ENCODE assay signal across 8 cellular contexts in genomic region chr3:125928816-125929545, GRCh38. TPM values are rescaled to one million over a fixed set of nuclear protein-coding genes. Genes with fewer than 3 reads are reported as not detected.
A peak's percentile ranks its signal among the peaks of the same experiment; 100 is the strongest.
DNase-seq lines count a peak whose midpoint lies in the region; ATAC-seq, FAIRE-seq and TF ChIP-seq lines count a peak whose summit lies in the region.
"Not testable (repeated sequence)": the region's sequence is repeated elsewhere in the genome, so short reads cannot be mapped to it uniquely, and the experiment has no call there.

No MANE protein-coding gene starts in this region.

- H3K27me3 Mint-ChIP-seq in activated T-cell treated with anti-CD3 and anti-CD28 coated beads, Interleukin-2, amount 50 U/mL, for 4 hours (ENCODE audit: low read depth), result not testable (repeated sequence)

- not testable (repeated sequence) for H3K27ac ChIP-seq in left lung; small intestine (ENCODE audit: low read depth in 1 of 2, low read length in 1 of 2); tibial nerve

- not testable (repeated sequence) for TF ChIP-seq POLR2A in tibial nerve (IDR thresholded peaks at IDR 0.05)

- not testable (repeated sequence) for H3K4me3 Mint-ChIP-seq in activated T-cell treated with anti-CD3 and anti-CD28 coated beads, Interleukin-2, amount 50 U/mL, for 4 hours

- H3K9me3 Mint-ChIP-seq in activated T-cell treated with anti-CD3 and anti-CD28 coated beads, Interleukin-2, amount 50 U/mL, for 4 hours, result not testable (repeated sequence)

- DNase-seq in ELF-1 (ENCODE audit: low read depth, low spot score), result peak; percentile 89
- DNase-seq in NCI-H128 (lab: John Stamatoyannopoulos, UW; ENCODE audit: unreplicated experiment), result peak; percentile 59
- peak; percentile 65 for DNase-seq in SK-MEL-5 (ENCODE audit: low read depth, low spot score)
- peak; percentile 50 for DNase-seq in activated T-cell treated with anti-CD3 and anti-CD28 coated beads, Interleukin-2, amount 50 U/mL, for 4 hours
- DNase-seq in effector CD4-positive, alpha-beta T cell, result peak; percentile 49
- DNase-seq in left lung, result not testable (repeated sequence)
- DNase-seq in small intestine, result peak; percentile 45
- DNase-seq in tibial nerve (ENCODE audit: low spot score in 2 of 2), result peak in 1 of 2 donors; percentile 58

- 11 to 30% (median 22%) methylated on average over 21 of the region's 21 CpGs for WGBS in small intestine, 3 donors
- 39 to 41% methylated on average over 21 of the region's 21 CpGs for WGBS in tibial nerve, 2 donors

- H3K27me3 ChIP-seq in left lung; small intestine (ENCODE audit: control insufficient read depth in 2 of 2, insufficient read depth in 2 of 2, low read length in 2 of 2); tibial nerve: not testable (repeated sequence)

- not testable (repeated sequence) for H3K9me3 ChIP-seq in left lung; small intestine (ENCODE audit: control insufficient read depth, low read depth); tibial nerve

- TF ChIP-seq CTCF in left lung (IDR thresholded peaks at IDR 0.05) (peak; percentile 63 to 71), tibial nerve (IDR thresholded peaks at IDR 0.05) (peak in 4 of 5 experiments; percentile 21 to 65 (median 45))

- in situ Hi-C loops in SK-MEL-5 (cut with HindIII; ENCODE audit: low pct_unique_long_range_greater_than_20kb, low sequenced_read_pairs), result not testable (repeated sequence)

- not testable (repeated sequence) for ATAC-seq in activated T-cell treated with anti-CD3 and anti-CD28 coated beads, Interleukin-2, amount 50 U/mL, for 4 hours; left lung

- not testable (repeated sequence) for TF ChIP-seq EP300 in tibial nerve (IDR thresholded peaks at IDR 0.05)

- not testable (repeated sequence) for H3K36me3 Mint-ChIP-seq in activated T-cell treated with anti-CD3 and anti-CD28 coated beads, Interleukin-2, amount 50 U/mL, for 4 hours (ENCODE audit: insufficient read depth)

- H3K4me3 ChIP-seq in left lung; small intestine (ENCODE audit: low read depth in 1 of 2, low read length in 2 of 2); tibial nerve: not testable (repeated sequence)

- not testable (repeated sequence) for H3K4me1 Mint-ChIP-seq in activated T-cell treated with anti-CD3 and anti-CD28 coated beads, Interleukin-2, amount 50 U/mL, for 4 hours (ENCODE audit: low read depth)

- H3K4me1 ChIP-seq in left lung; small intestine (ENCODE audit: control insufficient read depth in 2 of 2, insufficient read depth in 1 of 2, low read depth in 1 of 2, low read length in 1 of 2); tibial nerve: not testable (repeated sequence)

- not testable (repeated sequence) for H3K36me3 ChIP-seq in left lung; small intestine (ENCODE audit: control insufficient read depth in 2 of 2, insufficient read depth in 2 of 2, low read length in 2 of 2); tibial nerve

- intact Hi-C loops in left lung (cut with DNase I), result not testable (repeated sequence)

- not testable (repeated sequence) for FAIRE-seq in small intestine (lab: Jason Lieb, UNC)

RNA-seq across cellular contexts. Expression of gene ROPN1B, which starts 40.0 kb away (rescaled TPM):
- total RNA-seq in SK-MEL-5 (2014; rRNA removed; shearing (Covaris generic)), result 38.5 and 41.5 TPM in 2 replicates
- polyA plus RNA-seq in SK-MEL-5 (2015; cell fraction: cytosol; rRNA removed), result 13.9 and 17.4 TPM in 2 replicates
- polyA plus RNA-seq in SK-MEL-5 (2015; cell fraction: nucleus; rRNA removed), result 6.5 and 8.0 TPM in 2 replicates
- not detected for total RNA-seq in activated T-cell treated with anti-CD3 and anti-CD28 coated beads, Interleukin-2, amount 50 U/mL, for 4 hours
- total RNA-seq in left lung (under 1 TPM; 0.29 to 0.71 TPM), tibial nerve (1 to 10 TPM in 2 of 4 donors, under 1 TPM in 1, not detected in 1; 0.60 to 8.8 (median 6.9) TPM)
- under 1 TPM in 1 of 3 donors, not detected in 2; 0.06 TPM for polyA plus RNA-seq in small intestine
